Comparison of ENCODE assay signal across 18 cellular contexts in the genomic region with DNA sequence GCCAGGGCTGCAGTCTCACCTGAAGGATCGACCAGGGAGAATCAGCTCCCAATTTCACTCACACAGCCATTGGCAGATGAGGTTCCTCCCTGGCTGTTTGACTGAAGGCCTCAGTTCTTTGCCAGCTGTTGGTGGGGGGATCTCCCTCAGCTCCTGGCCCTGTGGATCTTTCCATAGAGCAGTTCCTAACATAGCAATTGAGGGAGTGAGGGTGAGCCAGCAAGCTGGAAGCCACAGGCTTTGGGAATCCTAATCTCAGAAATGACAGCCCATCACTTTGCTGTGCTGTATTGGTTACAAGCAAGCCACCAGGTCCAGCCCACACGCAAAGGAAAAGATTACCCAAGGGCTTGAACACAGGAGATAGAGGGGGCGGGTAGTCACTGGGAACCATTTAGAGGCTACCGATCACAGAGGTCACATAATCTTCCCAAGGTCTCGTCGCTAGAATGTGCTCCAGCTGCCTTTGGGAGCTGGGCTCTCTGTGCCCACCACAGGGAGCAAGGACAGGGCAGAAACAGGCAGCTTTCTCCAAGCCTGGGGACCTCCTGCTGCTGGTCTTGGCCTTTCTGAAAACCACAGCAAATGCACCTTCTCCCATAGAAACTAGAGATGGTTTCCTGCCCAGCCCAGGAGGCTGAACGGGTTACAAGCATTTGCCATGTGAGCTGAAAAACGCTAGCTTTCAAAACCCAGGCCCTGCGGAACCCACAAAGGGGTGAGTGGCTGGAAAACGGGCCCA. TPM values are rescaled to one million over a fixed set of nuclear protein-coding genes. Genes with fewer than 3 reads are reported as not detected.
DNase-seq lines count a peak whose midpoint lies in the region; ATAC-seq and TF ChIP-seq lines count a peak whose summit lies in the region.
"Had no signal": no experiment of that assay in that cellular context is flagged by ENCODE, and none has a peak within 500 bp of the region (broad histone marks: within the 10 kb centered on the region; RNA-seq: fewer than 3 reads in every experiment).

No MANE protein-coding gene starts in this region.

- no peaks in the 10 kb centered on the region for H3K36me3 Mint-ChIP-seq in T-helper 2 cell treated with Interferon-gamma antibody and Interleukin-4, amounts not matched to agents 5 μg/mL and 100 μg/mL, for 36 hours (ENCODE audit: low read depth)
- no peaks in the 10 kb centered on the region for H3K36me3 Mint-ChIP-seq in dendritic cell treated with granulocyte-macrophage colony-stimulating factor and Interleukin-4, amounts not matched to agents 40 ng/mL and 50 ng/mL, for 4 days (ENCODE audit: low read depth)

- TF ChIP-seq CTCF in mucosa of descending colon (IDR thresholded peaks at IDR 0.05): no peak

- peak overlapping the region; percentile 79 for H3K27ac Mint-ChIP-seq in T-helper 2 cell treated with Interferon-gamma antibody and Interleukin-4, amounts not matched to agents 5 μg/mL and 100 μg/mL, for 36 hours
- H3K27ac Mint-ChIP-seq in dendritic cell treated with granulocyte-macrophage colony-stimulating factor and Interleukin-4, amounts not matched to agents 40 ng/mL and 50 ng/mL, for 4 days: peak overlapping the region; percentile 56

- peaks cover under 1% of the 10 kb centered on the region for H3K4me1 ChIP-seq in mucosa of descending colon (ENCODE audit: low read depth)

- no peaks in the 10 kb centered on the region for H3K36me3 ChIP-seq in mucosa of descending colon (ENCODE audit: low read depth)
- H3K36me3 ChIP-seq: tibial artery had no signal

- no peaks in the 10 kb centered on the region for H3K9me3 ChIP-seq in mucosa of descending colon
- H3K9me3 ChIP-seq: tibial artery had no signal

- peaks cover 10% of the 10 kb centered on the region for H3K27me3 Mint-ChIP-seq in T-helper 2 cell treated with Interferon-gamma antibody and Interleukin-4, amounts not matched to agents 5 μg/mL and 100 μg/mL, for 36 hours (ENCODE audit: low read depth)
- peaks cover 19% of the 10 kb centered on the region for H3K27me3 Mint-ChIP-seq in dendritic cell treated with granulocyte-macrophage colony-stimulating factor and Interleukin-4, amounts not matched to agents 40 ng/mL and 50 ng/mL, for 4 days

- no peaks in the 10 kb centered on the region for H3K9me3 Mint-ChIP-seq in T-helper 2 cell treated with Interferon-gamma antibody and Interleukin-4, amounts not matched to agents 5 μg/mL and 100 μg/mL, for 36 hours
- H3K9me3 Mint-ChIP-seq in dendritic cell treated with granulocyte-macrophage colony-stimulating factor and Interleukin-4, amounts not matched to agents 40 ng/mL and 50 ng/mL, for 4 days: no peaks in the 10 kb centered on the region

- H3K4me1 Mint-ChIP-seq in T-helper 2 cell treated with Interferon-gamma antibody and Interleukin-4, amounts not matched to agents 5 μg/mL and 100 μg/mL, for 36 hours (ENCODE audit: low read depth): peaks cover 37% of the 10 kb centered on the region
- peaks cover 21% of the 10 kb centered on the region for H3K4me1 Mint-ChIP-seq in dendritic cell treated with granulocyte-macrophage colony-stimulating factor and Interleukin-4, amounts not matched to agents 40 ng/mL and 50 ng/mL, for 4 days (ENCODE audit: low read depth)

- DNase-seq in NCI-H82 (lab: John Stamatoyannopoulos, UW) (peak; percentile 30), NCI-H82 treated with DMSO at 0.1 percent for 48 hours (lab: John Stamatoyannopoulos, UW; ENCODE audit: unreplicated experiment) (no peak), CD1c-positive myeloid dendritic cell (ENCODE audit: extremely low spot score) (peak; percentile 31), mucosa of descending colon (no peak), AG20443 (ENCODE audit: low spot score) (no peak)
- peak; percentile 67 for DNase-seq in T-helper 2 cell treated with Interferon-gamma antibody and Interleukin-4, amounts not matched to agents 5 μg/mL and 100 μg/mL, for 36 hours (ENCODE audit: low spot score)
- DNase-seq: aorta, C1 segment of cervical spinal cord, DND-41, NCI-H187, NCI-H510A, retina, tibial artery had no signal

- no peak for ATAC-seq in HG02642 (IDR thresholded peaks at IDR 0.05; ENCODE audit: poor library complexity, unreplicated experiment)
- ATAC-seq in mucosa of descending colon: no peak
- ATAC-seq: Panc1 had no signal

- peak overlapping the region; percentile 46 for H3K4me3 Mint-ChIP-seq in T-helper 2 cell treated with Interferon-gamma antibody and Interleukin-4, amounts not matched to agents 5 μg/mL and 100 μg/mL, for 36 hours
- H3K4me3 Mint-ChIP-seq in dendritic cell treated with granulocyte-macrophage colony-stimulating factor and Interleukin-4, amounts not matched to agents 40 ng/mL and 50 ng/mL, for 4 days: no peak overlapping the region

- intact Hi-C loops in dendritic cell treated with granulocyte-macrophage colony-stimulating factor and Interleukin-4, amounts not matched to agents 40 ng/mL and 50 ng/mL, for 4 days (cut with micrococcal nuclease): no loop called here
- intact Hi-C loops in mucosa of descending colon (cut with DNase I, micrococcal nuclease): no loop called here

- H3K4me3 ChIP-seq in mucosa of descending colon: no peak overlapping the region
- H3K4me3 ChIP-seq: tibial artery had no signal

RNA-seq across cellular contexts. Expression of gene OTUB2, which starts 4.6 kb away (rescaled TPM):
- 1 to 10 TPM; 1.3 to 3.5 (median 1.4) TPM for total RNA-seq in mucosa of descending colon

RNA-seq across cellular contexts. Expression of gene CCDC197, which starts 24.5 kb away (rescaled TPM):
- not detected for total RNA-seq in mucosa of descending colon
- total RNA-seq: M059J, mammary epithelial cell had no signal

RNA-seq across cellular contexts. Expression of gene ASB2, which starts 45.2 kb away (rescaled TPM):
- 10 to 100 TPM in 1 of 3 donors, 1 to 10 TPM in 2; 5.2 to 89.1 (median 8.8) TPM for total RNA-seq in mucosa of descending colon
- total RNA-seq: M059J had no signal

RNA-seq across cellular contexts. Expression of gene DDX24, which starts 59.4 kb away (rescaled TPM):
- total RNA-seq in mucosa of descending colon: 100 to 1,000 TPM in 2 of 3 donors, 10 to 100 TPM in 1; 90.6 to 197 (median 107) TPM

RNA-seq across cellular contexts. Expression of gene IFI27L1, which starts 59.5 kb away (rescaled TPM):
- total RNA-seq in mucosa of descending colon: 10 to 100 TPM; 19.9 to 29.9 (median 20.6) TPM

Comparison
In these comparisons a context has a peak if more than half of its experiments do, and no peak if none do; other contexts are left out.
1. DNase-seq: peak in NCI-H82 (single experiment), CD1c-positive myeloid dendritic cell (single experiment) and T-helper 2 cell treated with Interferon-gamma antibody and Interleukin-4, amounts not matched to agents 5 μg/mL and 100 μg/mL, for 36 hours (single experiment); none in NCI-H82 treated with DMSO at 0.1 percent for 48 hours (single experiment), mucosa of descending colon (0 of 3) and AG20443 (single experiment).